Comparison of ENCODE assay signal across 16 cellular contexts in genomic region chr6:75086236-75086635, GRCh38.
DNase-seq lines count a peak whose midpoint lies in the region; TF ChIP-seq lines count a peak whose summit lies in the region.
"Had no signal": no experiment of that assay in that cellular context is flagged by ENCODE, and none has a peak within 500 bp of the region (broad histone marks: within the 10 kb centered on the region; RNA-seq: fewer than 3 reads in every experiment).

No MANE protein-coding gene starts in this region.

- no peaks in the 10 kb centered on the region for H3K27me3 Mint-ChIP-seq in osteocyte (ENCODE audit: unreplicated experiment)
- H3K27me3 Mint-ChIP-seq: CD4-positive, CD25-positive, alpha-beta regulatory T cell had no signal

- no peaks in the 10 kb centered on the region for H3K9me3 Mint-ChIP-seq in osteocyte (ENCODE audit: unreplicated experiment)
- H3K9me3 Mint-ChIP-seq: CD8-positive, alpha-beta T cell; GM23338; H9 had no signal

- no peak for TF ChIP-seq CTCF in epithelial cell of proximal tubule (conservative IDR thresholded peaks at IDR 0.05; ENCODE audit: low read depth, low read length)
- no peak for TF ChIP-seq CTCF in hepatocyte (IDR thresholded peaks at IDR 0.05; ENCODE audit: poor library complexity)
- no peak for TF ChIP-seq CTCF in osteocyte (IDR thresholded peaks at IDR 0.05)
- TF ChIP-seq CTCF in ovary (IDR thresholded peaks at IDR 0.05), result no peak

- no peak for TF ChIP-seq POLR2A in ovary (IDR thresholded peaks at IDR 0.05)

- H3K27ac Mint-ChIP-seq in osteocyte (ENCODE audit: unreplicated experiment), result peak overlapping the region; percentile 40
- H3K27ac Mint-ChIP-seq: CD4-positive, CD25-positive, alpha-beta regulatory T cell; CD8-positive, alpha-beta T cell; GM23338; H9 had no signal

- H3K27ac ChIP-seq in hepatocyte, result no peak overlapping the region
- H3K27ac ChIP-seq in ovary, result peak overlapping the region in 1 of 2 donors; percentile 58
- H3K27ac ChIP-seq: C4-2B had no signal

- peaks cover 15% of the 10 kb centered on the region for H3K4me1 ChIP-seq in hepatocyte (ENCODE audit: insufficient read depth)
- H3K4me1 ChIP-seq in ovary (ENCODE audit: insufficient read depth), result no peaks in the 10 kb centered on the region

- H2AFZ ChIP-seq in hepatocyte, result no peak overlapping the region

- peaks cover 81% of the 10 kb centered on the region for H3K36me3 Mint-ChIP-seq in osteocyte (ENCODE audit: unreplicated experiment)
- H3K36me3 Mint-ChIP-seq: CD4-positive, CD25-positive, alpha-beta regulatory T cell; CD8-positive, alpha-beta T cell had no signal

- no peaks in the 10 kb centered on the region for H3K79me2 ChIP-seq in hepatocyte

- 84% methylated on average over 8 of the region's 8 CpGs for WGBS in hepatocyte (ENCODE audit: low lambda C conversion rate, missing lambda C conversion rate)
- 72 to 90% (median 82%) methylated on average over 8 of the region's 8 CpGs for WGBS in ovary, 3 donors

- intact Hi-C loops in ovary (cut with DNase I), result no loop called here

- H3K4me3 ChIP-seq in epithelial cell of proximal tubule (ENCODE audit: low read depth, low read length) (peak overlapping the region; percentile 60), hepatocyte (no peak overlapping the region), ovary (no peak overlapping the region)

- no peak overlapping the region for H3K4me3 Mint-ChIP-seq in osteocyte (ENCODE audit: unreplicated experiment)
- H3K4me3 Mint-ChIP-seq: CD4-positive, CD25-positive, alpha-beta regulatory T cell; CD8-positive, alpha-beta T cell; H9 had no signal

- peak overlapping the region; percentile 75 for H3K4me2 ChIP-seq in hepatocyte

- H3K36me3 ChIP-seq in hepatocyte (replicated peaks; ENCODE audit: insufficient read depth, low read depth), result no peaks in the 10 kb centered on the region
- H3K36me3 ChIP-seq in ovary, result no peaks in the 10 kb centered on the region

- no peaks in the 10 kb centered on the region for H3K27me3 ChIP-seq in hepatocyte
- H3K27me3 ChIP-seq in ovary, result no peaks in the 10 kb centered on the region

- H4K20me1 ChIP-seq in hepatocyte (ENCODE audit: insufficient read depth, poor library complexity, severe bottlenecking), result no peaks in the 10 kb centered on the region

- H3K9me3 ChIP-seq in hepatocyte (ENCODE audit: low read depth), result no peaks in the 10 kb centered on the region
- H3K9me3 ChIP-seq in ovary, result no peaks in the 10 kb centered on the region
- H3K9me3 ChIP-seq: Caco-2 had no signal

- TF ChIP-seq EP300 in ovary (IDR thresholded peaks at IDR 0.05), result no peak

- DNase-seq in NCI-H526 treated with DMSO at 0.1 percent for 48 hours (lab: John Stamatoyannopoulos, UW) (peak; percentile 83), epithelial cell of proximal tubule (ENCODE audit: low read depth) (peak; percentile 48), hepatocyte (ENCODE audit: low spot score) (no peak), osteocyte (ENCODE audit: extremely low spot score, unreplicated experiment) (no peak), C1 segment of cervical spinal cord (lab: John Stamatoyannopoulos, UW) (no peak), NOMO-1 treated with dmso at 0.1 percent for 144 hours (lab: John Stamatoyannopoulos, UW; ENCODE audit: unreplicated experiment) (no peak), NCI-H2081 treated with DMSO at 0.1 percent for 48 hours (lab: John Stamatoyannopoulos, UW) (no peak), ovary (no peak)
- DNase-seq: Caco-2; CD4-positive, CD25-positive, alpha-beta regulatory T cell; CD8-positive, alpha-beta T cell; DMS153; DND-41; H9 had no signal

- peaks cover 41% of the 10 kb centered on the region for H3K4me1 Mint-ChIP-seq in osteocyte (ENCODE audit: unreplicated experiment)
- H3K4me1 Mint-ChIP-seq: CD4-positive, CD25-positive, alpha-beta regulatory T cell had no signal

- no peaks in the 10 kb centered on the region for H3K9me2 ChIP-seq in hepatocyte (replicated peaks; ENCODE audit: insufficient read depth)

Comparison
In these comparisons a context has a peak if more than half of its experiments do, and no peak if none do; other contexts are left out.
1. DNase-seq: peak in NCI-H526 treated with DMSO at 0.1 percent for 48 hours (single experiment) and epithelial cell of proximal tubule (single experiment); none in hepatocyte (single experiment), osteocyte (single experiment), C1 segment of cervical spinal cord (0 of 14), NOMO-1 treated with dmso at 0.1 percent for 144 hours (single experiment), NCI-H2081 treated with DMSO at 0.1 percent for 48 hours (single experiment) and ovary (0 of 5).